Comparison of ENCODE assay signal across 26 cellular contexts in the genomic region with DNA sequence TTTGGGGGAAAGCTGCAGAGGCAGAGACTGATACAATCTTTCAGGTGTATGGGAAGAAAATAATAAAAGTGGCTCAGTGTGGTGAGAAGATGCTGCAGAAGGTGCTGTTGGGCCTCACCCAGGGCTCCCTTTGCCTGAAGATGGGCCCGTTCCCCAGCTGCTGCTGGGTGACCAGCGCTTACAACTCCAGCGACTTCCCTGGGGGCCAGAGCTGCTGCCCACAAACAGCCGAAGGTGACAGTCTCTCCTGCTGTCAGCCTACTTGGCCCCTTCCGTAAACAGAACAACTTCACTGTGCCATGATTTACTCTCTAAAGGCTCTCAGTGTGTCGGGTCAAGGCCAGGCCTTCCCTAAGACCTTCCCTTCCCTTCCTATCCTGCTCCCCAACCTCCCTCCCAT.
DNase-seq lines count a peak whose midpoint lies in the region; ATAC-seq and TF ChIP-seq lines count a peak whose summit lies in the region.
"Had no signal": no experiment of that assay in that cellular context is flagged by ENCODE, and none has a peak within 500 bp of the region (broad histone marks: within the 10 kb centered on the region; RNA-seq: fewer than 3 reads in every experiment).

No MANE protein-coding gene starts in this region.

- no peak overlapping the region for H3K4me3 Mint-ChIP-seq in activated naive CD4-positive, alpha-beta T cell treated with anti-CD3 and anti-CD28 coated beads, Interleukin-2, amount 10 ng/mL, durations not matched to agents 7 days and 5 days
- peak overlapping the region; percentile 68 to 77 for H3K4me3 Mint-ChIP-seq in effector memory CD8-positive, alpha-beta T cell
- H3K4me3 Mint-ChIP-seq in stimulated activated effector memory CD8-positive, alpha-beta T cell treated with anti-CD3 and anti-CD28 coated beads, Interleukin-12 subunit alpha, Interleukin-12 subunit beta, amount 100 ng/mL, for 72 hours, result peak overlapping the region; percentile 37
- H3K4me3 Mint-ChIP-seq: neural progenitor cell had no signal

- no peaks in the 10 kb centered on the region for H3K36me3 Mint-ChIP-seq in activated naive CD4-positive, alpha-beta T cell treated with anti-CD3 and anti-CD28 coated beads, Interleukin-2, amount 10 ng/mL, durations not matched to agents 7 days and 5 days
- peaks cover 2% of the 10 kb centered on the region for H3K36me3 Mint-ChIP-seq in effector memory CD8-positive, alpha-beta T cell (ENCODE audit: insufficient read depth)
- no peaks in the 10 kb centered on the region for H3K36me3 Mint-ChIP-seq in stimulated activated effector memory CD8-positive, alpha-beta T cell treated with anti-CD3 and anti-CD28 coated beads, Interleukin-12 subunit alpha, Interleukin-12 subunit beta, amount 100 ng/mL, for 72 hours
- H3K36me3 Mint-ChIP-seq: neural progenitor cell had no signal

- no peak for DNase-seq in activated naive CD4-positive, alpha-beta T cell treated with anti-CD3 and anti-CD28 coated beads, Interleukin-2, amount 10 ng/mL, durations not matched to agents 7 days and 5 days
- DNase-seq in activated naive CD4-positive, alpha-beta T cell (lab: John Stamatoyannopoulos, UW), result no peak
- DNase-seq in effector memory CD8-positive, alpha-beta T cell, result no peak
- DNase-seq in stimulated activated effector memory CD8-positive, alpha-beta T cell treated with anti-CD3 and anti-CD28 coated beads, Interleukin-12 subunit alpha, Interleukin-12 subunit beta, amount 100 ng/mL, for 72 hours (ENCODE audit: low spot score in 2 of 2), result no peak
- no peak for DNase-seq in activated effector memory CD4-positive, alpha-beta T cell treated with Interleukin-2 at 50 U/mL for 16 hours
- no peak for DNase-seq in Karpas-422
- no peak for DNase-seq in MG63
- DNase-seq: anterior cingulate cortex; EL; HCEC 1CT; hypothalamus; left ventricle myocardium superior; NCI-H1417 treated with DMSO at 0.1 percent for 48 hours; NCI-H2081 treated with DMSO at 0.1 percent for 48 hours; NCI-H345; NCI-H774; SK-N-SH; stimulated activated CD8-positive, alpha-beta memory T cell treated with anti-CD3 and anti-CD28 coated beads, Interleukin-4, amount 100 ng/mL, for 48 hours; T-helper 9 cell; WERI-Rb-1 had no signal

- H3K4me1 ChIP-seq in Loucy (ENCODE audit: insufficient read depth, low read length, poor library complexity, severe bottlenecking) (peaks cover 47% of the 10 kb centered on the region), Karpas-422 (ENCODE audit: low read length) (no peaks in the 10 kb centered on the region)
- H3K4me1 ChIP-seq: A549, gastroesophageal sphincter, neural progenitor cell, upper lobe of right lung had no signal

- ATAC-seq in effector memory CD8-positive, alpha-beta T cell (replicated peaks), result no peak
- ATAC-seq in stimulated activated effector memory CD8-positive, alpha-beta T cell treated with anti-CD3 and anti-CD28 coated beads, Interleukin-12 subunit alpha, Interleukin-12 subunit beta, amount 100 ng/mL, for 72 hours, result no peak
- ATAC-seq: A549, gastroesophageal sphincter, left ventricle myocardium superior, upper lobe of right lung had no signal

- H3K4me1 Mint-ChIP-seq in activated naive CD4-positive, alpha-beta T cell treated with anti-CD3 and anti-CD28 coated beads, Interleukin-2, amount 10 ng/mL, durations not matched to agents 7 days and 5 days, result peaks cover 20% of the 10 kb centered on the region
- peaks cover 27 to 38% of the 10 kb centered on the region in 2 donors for H3K4me1 Mint-ChIP-seq in effector memory CD8-positive, alpha-beta T cell (ENCODE audit: low read depth in 2 of 2)
- H3K4me1 Mint-ChIP-seq in stimulated activated effector memory CD8-positive, alpha-beta T cell treated with anti-CD3 and anti-CD28 coated beads, Interleukin-12 subunit alpha, Interleukin-12 subunit beta, amount 100 ng/mL, for 72 hours, result peaks cover 40% of the 10 kb centered on the region

- no peaks in the 10 kb centered on the region for H3K9me3 Mint-ChIP-seq in activated naive CD4-positive, alpha-beta T cell treated with anti-CD3 and anti-CD28 coated beads, Interleukin-2, amount 10 ng/mL, durations not matched to agents 7 days and 5 days
- no peaks in the 10 kb centered on the region for H3K9me3 Mint-ChIP-seq in effector memory CD8-positive, alpha-beta T cell
- no peaks in the 10 kb centered on the region for H3K9me3 Mint-ChIP-seq in stimulated activated effector memory CD8-positive, alpha-beta T cell treated with anti-CD3 and anti-CD28 coated beads, Interleukin-12 subunit alpha, Interleukin-12 subunit beta, amount 100 ng/mL, for 72 hours
- H3K9me3 Mint-ChIP-seq: neural progenitor cell had no signal

- TF ChIP-seq CTCF in Loucy (conservative IDR thresholded peaks at IDR 0.05; ENCODE audit: low read length), result no peak

- H3K9ac ChIP-seq in Loucy (ENCODE audit: low read depth, low read length, poor library complexity, severe bottlenecking) (no peak overlapping the region), Karpas-422 (ENCODE audit: low read length) (no peak overlapping the region)
- H3K9ac ChIP-seq: neural progenitor cell, SK-N-SH had no signal

- no peak overlapping the region for H3K27ac ChIP-seq in Karpas-422 (ENCODE audit: low read length)
- H3K27ac ChIP-seq: A549, gastroesophageal sphincter, neural progenitor cell, upper lobe of right lung, WERI-Rb-1 had no signal

- no peak overlapping the region for H3K4me3 ChIP-seq in Loucy (ENCODE audit: low read length, poor library complexity, severe bottlenecking)
- no peak overlapping the region for H3K4me3 ChIP-seq in Karpas-422 (ENCODE audit: low read length)
- no peak overlapping the region for H3K4me3 ChIP-seq in MG63
- H3K4me3 ChIP-seq: A549, gastroesophageal sphincter, neural progenitor cell, upper lobe of right lung had no signal

- no peaks in the 10 kb centered on the region for H3K9me2 ChIP-seq in Loucy (replicated peaks; ENCODE audit: low read depth, low read length)
- no peaks in the 10 kb centered on the region for H3K9me2 ChIP-seq in Karpas-422 (replicated peaks; ENCODE audit: insufficient read depth, low read length)
- H3K9me2 ChIP-seq: SK-N-SH had no signal

- no peaks in the 10 kb centered on the region for H3F3A ChIP-seq in Loucy (ENCODE audit: low read depth)

- H3K36me3 ChIP-seq in Loucy (ENCODE audit: insufficient read depth, low read length) (no peaks in the 10 kb centered on the region), Karpas-422 (ENCODE audit: insufficient read depth, low read length) (no peaks in the 10 kb centered on the region), MG63 (no peaks in the 10 kb centered on the region)
- H3K36me3 ChIP-seq: gastroesophageal sphincter, neural progenitor cell, upper lobe of right lung, WERI-Rb-1 had no signal

- CTCF ChIA-PET in activated naive CD4-positive, alpha-beta T cell treated with anti-CD3 and anti-CD28 coated beads, Interleukin-2, amount 10 ng/mL, durations not matched to agents 7 days and 5 days (lab: Charles Lee), result no interaction called here

- H3K79me2 ChIP-seq in Loucy (ENCODE audit: insufficient read depth, low read length) (no peaks in the 10 kb centered on the region), Karpas-422 (ENCODE audit: low read length) (no peaks in the 10 kb centered on the region)

- H2AFZ ChIP-seq in Loucy (ENCODE audit: low read length) (peak overlapping the region; percentile 34), Karpas-422 (ENCODE audit: low read length) (no peak overlapping the region)
- H2AFZ ChIP-seq: neural progenitor cell had no signal

- peak overlapping the region; percentile 0 for H3K4me2 ChIP-seq in Loucy (ENCODE audit: low read depth, low read length, poor library complexity, severe bottlenecking)
- H3K4me2 ChIP-seq in Karpas-422 (ENCODE audit: low read depth, low read length, poor library complexity, severe bottlenecking), result no peak overlapping the region
- H3K4me2 ChIP-seq: A549, neural progenitor cell, SK-N-SH had no signal

- H4K20me1 ChIP-seq in Loucy (ENCODE audit: insufficient read depth, low read length, poor library complexity, severe bottlenecking) (no peaks in the 10 kb centered on the region), Karpas-422 (ENCODE audit: insufficient read depth, low read depth, low read length) (no peaks in the 10 kb centered on the region)

- peaks cover 5% of the 10 kb centered on the region for H3K27me3 Mint-ChIP-seq in activated naive CD4-positive, alpha-beta T cell treated with anti-CD3 and anti-CD28 coated beads, Interleukin-2, amount 10 ng/mL, durations not matched to agents 7 days and 5 days
- peaks cover 7 to 10% of the 10 kb centered on the region in 2 donors for H3K27me3 Mint-ChIP-seq in effector memory CD8-positive, alpha-beta T cell

- H3K27me3 ChIP-seq in Loucy (ENCODE audit: insufficient read depth, low read length, poor library complexity, severe bottlenecking) (no peaks in the 10 kb centered on the region), Karpas-422 (ENCODE audit: low read length) (no peaks in the 10 kb centered on the region), MG63 (no peaks in the 10 kb centered on the region)
- H3K27me3 ChIP-seq: gastroesophageal sphincter, neural progenitor cell, upper lobe of right lung had no signal

- H3K27ac Mint-ChIP-seq in activated naive CD4-positive, alpha-beta T cell treated with anti-CD3 and anti-CD28 coated beads, Interleukin-2, amount 10 ng/mL, durations not matched to agents 7 days and 5 days, result peak overlapping the region; percentile 81
- H3K27ac Mint-ChIP-seq in effector memory CD8-positive, alpha-beta T cell, result peak overlapping the region; percentile 37 to 96
- peak overlapping the region; percentile 86 for H3K27ac Mint-ChIP-seq in stimulated activated effector memory CD8-positive, alpha-beta T cell treated with anti-CD3 and anti-CD28 coated beads, Interleukin-12 subunit alpha, Interleukin-12 subunit beta, amount 100 ng/mL, for 72 hours
- H3K27ac Mint-ChIP-seq: neural progenitor cell, progenitor cell of endocrine pancreas had no signal

- no peaks in the 10 kb centered on the region for H3K9me3 ChIP-seq in Loucy (ENCODE audit: insufficient read depth, low read depth, low read length)
- H3K9me3 ChIP-seq in Karpas-422 (ENCODE audit: low read length), result no peaks in the 10 kb centered on the region
- no peaks in the 10 kb centered on the region for H3K9me3 ChIP-seq in MG63
- H3K9me3 ChIP-seq: A549, SK-N-SH, upper lobe of right lung had no signal
